Comparison of ENCODE assay signal across 12 cellular contexts in genomic region chr7:4633012-4633411, GRCh38. TPM values are rescaled to one million over a fixed set of nuclear protein-coding genes. Genes with fewer than 3 reads are reported as not detected.
DNase-seq lines count a peak whose midpoint lies in the region; ATAC-seq and TF ChIP-seq lines count a peak whose summit lies in the region.
"Had no signal": no experiment of that assay in that cellular context is flagged by ENCODE, and none has a peak within 500 bp of the region (broad histone marks: within the 10 kb centered on the region; RNA-seq: fewer than 3 reads in every experiment).

No MANE protein-coding gene starts in this region.

- H3K27me3 ChIP-seq in IMR-90 (ENCODE audit: control insufficient read depth, insufficient read depth, low read length) (no peaks in the 10 kb centered on the region), mesendoderm (ENCODE audit: insufficient read depth, low read length, poor library complexity) (no peaks in the 10 kb centered on the region)

- no peak overlapping the region for H3K4ac ChIP-seq in IMR-90 (ENCODE audit: low read depth, low read length)
- no peak overlapping the region for H3K4ac ChIP-seq in mesendoderm (ENCODE audit: low read depth, low read length)

- no peak for TF ChIP-seq RAD21 in IMR-90 (IDR thresholded peaks at IDR 0.05; ENCODE audit: low read length)

- no peaks in the 10 kb centered on the region for H3K9me1 ChIP-seq in IMR-90 (ENCODE audit: insufficient read depth, low read length)

- H2BK15ac ChIP-seq in IMR-90 (ENCODE audit: low read depth, low read length) (no peak overlapping the region; the same call in 2 of the 3 replicates), mesendoderm (replicated peaks; ENCODE audit: low read depth) (no peak overlapping the region)

- H3K36me3 ChIP-seq in IMR-90 (ENCODE audit: control insufficient read depth, insufficient read depth, low read length) = no peaks in the 10 kb centered on the region
- no peaks in the 10 kb centered on the region for H3K36me3 ChIP-seq in mesendoderm (ENCODE audit: control insufficient read depth, insufficient read depth, low read length)

- TF ChIP-seq CTCF in IMR-90 (conservative IDR thresholded peaks at IDR 0.05; ENCODE audit: low read depth, low read length) = 0 out of 2 replicates have a peak, but pooled peaks have one; percentile 23

- H2AK5ac ChIP-seq in IMR-90 (ENCODE audit: low read depth, low read length) (no peak overlapping the region), mesendoderm (ENCODE audit: low read length) (no peak overlapping the region)

- H3K9ac ChIP-seq in IMR-90 (ENCODE audit: low read depth, low read length) = no peak overlapping the region
- H3K9ac ChIP-seq in mesendoderm (ENCODE audit: low read length) = no peak overlapping the region

- H3K23ac ChIP-seq in IMR-90 (ENCODE audit: low read depth, low read length) = no peak overlapping the region
- H3K23ac ChIP-seq in mesendoderm (ENCODE audit: low read length) = no peak overlapping the region

- no peak for TF ChIP-seq POLR2A in IMR-90 (IDR thresholded peaks at IDR 0.05; ENCODE audit: low read depth, low read length)

- no peaks in the 10 kb centered on the region for H3K9me3 ChIP-seq in IMR-90 (ENCODE audit: control insufficient read depth, insufficient read depth, low read length)

- H3K4me1 Mint-ChIP-seq in activated CD4-positive, alpha-beta T cell treated with anti-CD3 and anti-CD28 coated beads, Interleukin-2, amount 10 ng/mL, durations not matched to agents 7 days and 5 days = no peaks in the 10 kb centered on the region
- peaks cover 5% of the 10 kb centered on the region for H3K4me1 Mint-ChIP-seq in activated T-cell treated with anti-CD3 and anti-CD28 coated beads, Interleukin-2, amount 50 U/mL, for 72 hours (ENCODE audit: low read depth)
- H3K4me1 Mint-ChIP-seq: central memory CD8-positive, alpha-beta T cell had no signal

- no CpG with 5 or more reads among the region's 3 CpGs for WGBS in IMR-90 (ENCODE audit: extremely low coverage in 2 of 2, insufficient read length in 1 of 2), 2 experiments
- no CpG with 5 or more reads among the region's 3 CpGs for WGBS in mesendoderm (ENCODE audit: extremely low coverage, insufficient coverage, low lambda C conversion rate)

- ATAC-seq in IMR-90 (ENCODE audit: low read depth) (no peak), HG02623 (IDR thresholded peaks at IDR 0.05; ENCODE audit: unreplicated experiment) (no peak), GM21576 (IDR thresholded peaks at IDR 0.05; ENCODE audit: unreplicated experiment) (no peak)
- peak; percentile 72 to 73 for ATAC-seq in activated T-cell treated with anti-CD3 and anti-CD28 coated beads, Interleukin-2, amount 50 U/mL, for 72 hours (replicated peaks in 1 of 2)
- ATAC-seq: naive thymus-derived CD4-positive, alpha-beta T cell had no signal

- H3K4me1 ChIP-seq in IMR-90 (ENCODE audit: control insufficient read depth, insufficient read depth, low read length) = peaks cover 4% of the 10 kb centered on the region; the same call in 1 of the 2 replicates
- H3K4me1 ChIP-seq in mesendoderm (ENCODE audit: control insufficient read depth, low read depth, low read length) = no peaks in the 10 kb centered on the region

- no peaks in the 10 kb centered on the region for H3K36me3 Mint-ChIP-seq in activated CD4-positive, alpha-beta T cell treated with anti-CD3 and anti-CD28 coated beads, Interleukin-2, amount 10 ng/mL, durations not matched to agents 7 days and 5 days (ENCODE audit: low read depth)
- H3K36me3 Mint-ChIP-seq in activated T-cell treated with anti-CD3 and anti-CD28 coated beads, Interleukin-2, amount 50 U/mL, for 72 hours (ENCODE audit: insufficient read depth in 2 of 2) = no peaks in the 10 kb centered on the region
- H3K36me3 Mint-ChIP-seq: naive thymus-derived CD4-positive, alpha-beta T cell had no signal

- H2BK20ac ChIP-seq in IMR-90 (ENCODE audit: low read depth, low read length) = no peak overlapping the region

- no peak overlapping the region for H3K4me3 Mint-ChIP-seq in activated CD4-positive, alpha-beta T cell treated with anti-CD3 and anti-CD28 coated beads, Interleukin-2, amount 10 ng/mL, durations not matched to agents 7 days and 5 days
- no peak overlapping the region for H3K4me3 Mint-ChIP-seq in activated T-cell treated with anti-CD3 and anti-CD28 coated beads, Interleukin-2, amount 50 U/mL, for 72 hours
- H3K4me3 Mint-ChIP-seq: central memory CD8-positive, alpha-beta T cell; naive thymus-derived CD4-positive, alpha-beta T cell had no signal

- POLR2A ChIA-PET in activated CD4-positive, alpha-beta T cell treated with anti-CD3 and anti-CD28 coated beads, Interleukin-2, amount 10 ng/mL, durations not matched to agents 7 days and 5 days (lab: Charles Lee) = no interaction called here
- POLR2A ChIA-PET in IMR-90 (lab: Charles Lee; ENCODE audit: unreplicated experiment) = no interaction called here

- H2BK120ac ChIP-seq in IMR-90 (ENCODE audit: low read depth, low read length) (no peak overlapping the region), mesendoderm (ENCODE audit: low read depth, low read length) (no peak overlapping the region)

- H3K27ac Mint-ChIP-seq in activated CD4-positive, alpha-beta T cell treated with anti-CD3 and anti-CD28 coated beads, Interleukin-2, amount 10 ng/mL, durations not matched to agents 7 days and 5 days = no peak overlapping the region
- H3K27ac Mint-ChIP-seq in activated T-cell treated with anti-CD3 and anti-CD28 coated beads, Interleukin-2, amount 50 U/mL, for 72 hours = no peak overlapping the region

- H2AFZ ChIP-seq in IMR-90 (replicated peaks; ENCODE audit: low read length, poor library complexity) = peak overlapping the region; percentile 49

- H3K4me2 ChIP-seq in IMR-90 (ENCODE audit: low read depth, low read length) (no peak overlapping the region), mesendoderm (ENCODE audit: low read length) (no peak overlapping the region)

- H2BK5ac ChIP-seq in IMR-90 (ENCODE audit: low read depth, low read length, poor library complexity, severe bottlenecking) (no peak overlapping the region), mesendoderm (ENCODE audit: low read length) (no peak overlapping the region)

- H3K18ac ChIP-seq in IMR-90 (ENCODE audit: low read depth, low read length) (no peak overlapping the region), mesendoderm (ENCODE audit: low read length) (no peak overlapping the region)

- no peaks in the 10 kb centered on the region for H3K79me1 ChIP-seq in IMR-90 (ENCODE audit: low read depth in 1 of 2, low read length in 2 of 2)
- H3K79me1 ChIP-seq in mesendoderm (ENCODE audit: low read length) = no peaks in the 10 kb centered on the region

- H3K4me3 ChIP-seq in IMR-90 (ENCODE audit: insufficient read depth, low read depth, low read length) (no peak overlapping the region), mesendoderm (ENCODE audit: low read length) (no peak overlapping the region)

- DNase-seq in activated CD4-positive, alpha-beta T cell treated with anti-CD3 and anti-CD28 coated beads for 48 hours = peak; percentile 49
- DNase-seq in activated CD4-positive, alpha-beta T cell treated with anti-CD3 and anti-CD28 coated beads, Interleukin-2, amount 10 ng/mL, durations not matched to agents 7 days and 5 days = no peak
- peak; percentile 76 for DNase-seq in IMR-90
- DNase-seq in activated T-cell treated with anti-CD3 and anti-CD28 coated beads, Interleukin-2, amount 50 U/mL, for 72 hours = peak; percentile 26 to 35
- DNase-seq in mesendoderm = peak; percentile 63
- DNase-seq in germinal center (ENCODE audit: low spot score) = no peak
- DNase-seq: C1 segment of cervical spinal cord; naive thymus-derived CD4-positive, alpha-beta T cell; NCI-H1436 had no signal

- H2AK9ac ChIP-seq in IMR-90 (replicated peaks; ENCODE audit: low read depth, low read length, poor library complexity) = no peak overlapping the region

- dilution Hi-C loops in IMR-90 (cut with HindIII; ENCODE audit: low sequenced_read_pairs, unreplicated experiment) = no loop called here

- no peaks in the 10 kb centered on the region for H3K9me3 Mint-ChIP-seq in activated CD4-positive, alpha-beta T cell treated with anti-CD3 and anti-CD28 coated beads, Interleukin-2, amount 10 ng/mL, durations not matched to agents 7 days and 5 days
- H3K9me3 Mint-ChIP-seq in activated T-cell treated with anti-CD3 and anti-CD28 coated beads, Interleukin-2, amount 50 U/mL, for 72 hours = no peaks in the 10 kb centered on the region
- H3K9me3 Mint-ChIP-seq: central memory CD8-positive, alpha-beta T cell; naive thymus-derived CD4-positive, alpha-beta T cell had no signal

- no TSS peak for BruUV-seq in IMR-90 (replicated peaks; lab: Mats Ljungman, UMichigan)

- H3K79me2 ChIP-seq in mesendoderm (ENCODE audit: control insufficient read depth, insufficient read depth, low read length) = no peaks in the 10 kb centered on the region

- H4K20me1 ChIP-seq in IMR-90 (ENCODE audit: insufficient read depth, low read length) = no peaks in the 10 kb centered on the region

- CTCF ChIA-PET in activated CD4-positive, alpha-beta T cell treated with anti-CD3 and anti-CD28 coated beads, Interleukin-2, amount 10 ng/mL, durations not matched to agents 7 days and 5 days (lab: Charles Lee) = interaction anchor here (0.6 to 1.3 kb wide), 2 partner anchors 19 to 50 kb away, joined by 3 read pairs; partner anchors contain the start of gene FOXK1
- CTCF ChIA-PET in IMR-90 (lab: Yijun Ruan, JAX) = no interaction called here

- H3K27ac ChIP-seq in IMR-90 (ENCODE audit: insufficient read depth, low read length) (no peak overlapping the region), mesendoderm (ENCODE audit: low read depth, low read length) (no peak overlapping the region)

- no peak overlapping the region for H4K91ac ChIP-seq in IMR-90 (ENCODE audit: insufficient read depth, low read depth, low read length)

- no peak overlapping the region for H4K5ac ChIP-seq in IMR-90 (ENCODE audit: low read depth, low read length)
- H4K5ac ChIP-seq in mesendoderm (ENCODE audit: low read length) = no peak overlapping the region

- H4K8ac ChIP-seq in IMR-90 (ENCODE audit: low read depth in 2 of 2, low read length in 2 of 2) (no peak overlapping the region), mesendoderm (ENCODE audit: low read depth, low read length) (no peak overlapping the region)

- intact Hi-C loops in IMR-90 (cut with micrococcal nuclease) = loop anchor here (5.0 to 10.0 kb wide), 3 partner anchors 1148 to 1766 kb away; no protein-coding TSS in a partner anchor

- no peak overlapping the region for H3K14ac ChIP-seq in IMR-90 (replicated peaks; ENCODE audit: low read depth, low read length)

- in situ Hi-C loops in IMR-90 (cut with MboI; ENCODE audit: low sequenced_read_pairs) = loop anchor here (25.0 kb wide), 1 partner anchor 1771 kb away; no protein-coding TSS in a partner anchor

- H3K56ac ChIP-seq in IMR-90 (ENCODE audit: extremely low read depth, insufficient read depth, low read length) = no peak overlapping the region
- H3K56ac ChIP-seq in mesendoderm (ENCODE audit: low read length) = no peak overlapping the region

- no peaks in the 10 kb centered on the region for H3K27me3 Mint-ChIP-seq in activated CD4-positive, alpha-beta T cell treated with anti-CD3 and anti-CD28 coated beads, Interleukin-2, amount 10 ng/mL, durations not matched to agents 7 days and 5 days
- H3K27me3 Mint-ChIP-seq in activated T-cell treated with anti-CD3 and anti-CD28 coated beads, Interleukin-2, amount 50 U/mL, for 72 hours (ENCODE audit: low read depth) = no peaks in the 10 kb centered on the region

RNA-seq across cellular contexts. Expression of gene FOXK1, which starts 49.1 kb away (rescaled TPM):
- total RNA-seq in activated CD4-positive, alpha-beta T cell treated with anti-CD3 and anti-CD28 coated beads, Interleukin-2, amount 10 ng/mL, durations not matched to agents 7 days and 5 days = 10 to 100 TPM; 32.0 to 36.2 TPM
- 4.3 and 5.0 TPM in 2 replicates for total RNA-seq in IMR-90 (2012; rRNA removed)
- polyA plus RNA-seq in IMR-90 (2012; rRNA removed) = 8.8 TPM in 2 replicates
- 6.7 and 6.8 TPM in 2 replicates for polyA plus RNA-seq in IMR-90 (2012; cell fraction: cytosol; rRNA removed)
- polyA plus RNA-seq in IMR-90 (2012; cell fraction: nucleus; rRNA removed; ENCODE audit: low replicate concordance) = 18.7 and 30.1 TPM in 2 replicates
- 10 to 100 TPM; 38.6 to 41.0 TPM for total RNA-seq in activated T-cell treated with anti-CD3 and anti-CD28 coated beads, Interleukin-2, amount 50 U/mL, for 72 hours
- 4.5 TPM for polyA plus RNA-seq in mesendoderm (2013, experiment 1 of 2)
- polyA plus RNA-seq in mesendoderm (2013, experiment 2 of 2) = 4.1 TPM

Comparison
In these comparisons a context has a peak if more than half of its experiments do, and no peak if none do; other contexts are left out.
1. DNase-seq: peak in activated CD4-positive, alpha-beta T cell treated with anti-CD3 and anti-CD28 coated beads for 48 hours (single experiment), IMR-90 (single experiment), activated T-cell treated with anti-CD3 and anti-CD28 coated beads, Interleukin-2, amount 50 U/mL, for 72 hours (2 of 2) and mesendoderm (single experiment); none in activated CD4-positive, alpha-beta T cell treated with anti-CD3 and anti-CD28 coated beads, Interleukin-2, amount 10 ng/mL, durations not matched to agents 7 days and 5 days (single experiment) and germinal center (single experiment).
2. ATAC-seq: peak in activated T-cell treated with anti-CD3 and anti-CD28 coated beads, Interleukin-2, amount 50 U/mL, for 72 hours (2 of 2); none in IMR-90 (single experiment), HG02623 (single experiment) and GM21576 (single experiment).